17 cellular contexts compared by ENCODE assay signal in genomic region chr14:38718519-38718918, GRCh38.
A peak's percentile ranks its signal among the peaks of the same experiment; 100 is the strongest.
DNase-seq lines count a peak whose midpoint lies in the region; ATAC-seq, FAIRE-seq and TF ChIP-seq lines count a peak whose summit lies in the region.
"Had no signal": no experiment of that assay in that cellular context is flagged by ENCODE, and none has a peak within 500 bp of the region (broad histone marks: within the 10 kb centered on the region; RNA-seq: fewer than 3 reads in every experiment).

No MANE protein-coding gene starts in this region.

- H2AFZ ChIP-seq in HepG2 (ENCODE audit: low read length) (no peak overlapping the region), H1 (ENCODE audit: low read length) (0 out of 2 replicates have a peak overlapping the region, but pooled peaks have one; percentile 25)

- no peaks in the 10 kb centered on the region for H4K20me1 ChIP-seq in HepG2 (ENCODE audit: insufficient read depth, low read length)
- H4K20me1 ChIP-seq in H1 (replicated peaks in 1 of 2; ENCODE audit: control insufficient read depth in 1 of 2, insufficient read depth in 2 of 2, low read length in 2 of 2), result no peaks in the 10 kb centered on the region

- no peak for DNase-seq in HepG2 (ENCODE audit: low spot score)
- no peak for DNase-seq in right lobe of liver
- DNase-seq in H1 (ENCODE audit: low read depth in 1 of 2, low spot score in 2 of 2), result no peak
- DNase-seq in mucosa of descending colon, result no peak
- no peak for DNase-seq in putamen (ENCODE audit: low spot score)
- DNase-seq in dorsolateral prefrontal cortex, result no peak
- DNase-seq in activated T-cell treated with anti-CD3 and anti-CD28 coated beads for 4 hours, result no peak
- no peak for DNase-seq in activated CD4-positive, alpha-beta T cell treated with anti-CD3 and anti-CD28 coated beads, Interleukin-2, amount 50 U/mL, for 48 hours
- DNase-seq: H7, Kasumi-1, NCI-H1417 treated with DMSO at 0.1 percent for 48 hours, NCI-H187, NCI-H2107, NCI-H69 had no signal

- H3K36me3 ChIP-seq in HepG2 (replicated peaks in 1 of 2; ENCODE audit: control insufficient read depth in 1 of 2, insufficient read depth in 2 of 2, low read length in 2 of 2), result no peaks in the 10 kb centered on the region
- no peaks in the 10 kb centered on the region for H3K36me3 ChIP-seq in right lobe of liver
- no peaks in the 10 kb centered on the region for H3K36me3 ChIP-seq in H1 (ENCODE audit: control insufficient read depth in 2 of 4, insufficient read depth in 4 of 4, low read length in 3 of 4)
- no peaks in the 10 kb centered on the region for H3K36me3 ChIP-seq in mucosa of descending colon (ENCODE audit: low read depth)

- no TSS peak for BruUV-seq in HepG2 (replicated peaks; lab: Mats Ljungman, UMichigan)

- intact Hi-C loops in HepG2 (cut with micrococcal nuclease; ENCODE audit: unreplicated experiment) (no loop called here), right lobe of liver (cut with DNase I) (no loop called here), mucosa of descending colon (cut with DNase I, micrococcal nuclease) (no loop called here), dorsolateral prefrontal cortex (cut with DNase I) (no loop called here)

- no peak overlapping the region for H3K9ac ChIP-seq in HepG2 (ENCODE audit: insufficient read depth, low read depth, low read length)
- no peak overlapping the region for H3K9ac ChIP-seq in H1 (replicated peaks in 1 of 4; ENCODE audit: extremely low read depth in 1 of 4, low read depth in 3 of 4, low read length in 3 of 4)

- no peak overlapping the region for H3K56ac ChIP-seq in H1 (replicated peaks; ENCODE audit: insufficient read length, low read depth, low read length)

- H2BK15ac ChIP-seq in H1 (ENCODE audit: low read length), result no peak overlapping the region

- H2AK5ac ChIP-seq in H1 (ENCODE audit: low read depth, low read length), result no peak overlapping the region

- in situ Hi-C loops in HepG2 (cut with HindIII; ENCODE audit: extremely low pct_ligation_motif_present, low pct_unique_long_range_greater_than_20kb), result no loop called here

- no peak overlapping the region for H4K8ac ChIP-seq in H1 (ENCODE audit: extremely low read depth, insufficient read depth, low read length)

- no peak overlapping the region for H3K14ac ChIP-seq in H1 (ENCODE audit: insufficient read length)

- no peak overlapping the region for H3K4me3 ChIP-seq in HepG2 (replicated peaks in 1 of 3; ENCODE audit: insufficient read depth in 1 of 3, low read depth in 2 of 3, low read length in 3 of 3)
- H3K4me3 ChIP-seq in right lobe of liver, result no peak overlapping the region
- H3K4me3 ChIP-seq in H1 (ENCODE audit: extremely low read depth in 1 of 4, insufficient read depth in 2 of 4, low read depth in 3 of 4, low read length in 4 of 4), result no peak overlapping the region
- H3K4me3 ChIP-seq in mucosa of descending colon, result no peak overlapping the region
- no peak overlapping the region for H3K4me3 ChIP-seq in dorsolateral prefrontal cortex

- H3K4me2 ChIP-seq in HepG2 (ENCODE audit: low read depth, low read length) (no peak overlapping the region), H1 (ENCODE audit: insufficient read depth in 1 of 2, low read depth in 2 of 2, low read length in 2 of 2) (no peak overlapping the region)

- no peak overlapping the region for H3K18ac ChIP-seq in H1 (ENCODE audit: extremely low read depth, low read length)

- 33% methylated on average over 2 of the region's 2 CpGs for WGBS in HepG2 (ENCODE audit: low lambda C conversion rate)
- 78% methylated on average over 2 of the region's 2 CpGs for WGBS in right lobe of liver (ENCODE audit: insufficient coverage, low coverage, low lambda C conversion rate, missing lambda C conversion rate)
- whole genome bisulfite sequencing in H1 (ENCODE audit: extremely low coverage in 1 of 2, insufficient coverage in 1 of 2, insufficient read length in 1 of 2, insufficient replicate concordance in 2 of 2, low coverage in 1 of 2, low lambda C conversion rate in 2 of 2, missing lambda C conversion rate in 1 of 2), 2 experiments, result 93% methylated on average over 2 of the region's 2 CpGs; no CpG with 5 or more reads in 1 of the 2 experiments

- H4K5ac ChIP-seq in H1 (ENCODE audit: insufficient read length, low read depth, low read length), result no peak overlapping the region

- no peak overlapping the region for H3K23ac ChIP-seq in H1 (ENCODE audit: insufficient read length)

- H3K4me1 ChIP-seq in HepG2 (ENCODE audit: insufficient read depth, low read length) (no peaks in the 10 kb centered on the region), right lobe of liver (no peaks in the 10 kb centered on the region), H1 (replicated peaks in 1 of 4; ENCODE audit: control insufficient read depth in 3 of 4, insufficient read depth in 4 of 4, low read length in 3 of 4) (no peaks in the 10 kb centered on the region), mucosa of descending colon (ENCODE audit: low read depth) (no peaks in the 10 kb centered on the region)

- H3K79me2 ChIP-seq in HepG2 (ENCODE audit: insufficient read depth, low read length), result no peaks in the 10 kb centered on the region
- no peaks in the 10 kb centered on the region for H3K79me2 ChIP-seq in H1 (ENCODE audit: control insufficient read depth in 1 of 2, insufficient read depth in 2 of 2, low read length in 2 of 2)

- H3K27ac ChIP-seq in HepG2 (ENCODE audit: extremely low read length, insufficient read depth, low read length) (no peak overlapping the region), right lobe of liver (no peak overlapping the region), H1 (ENCODE audit: low read depth, low read length) (no peak overlapping the region), dorsolateral prefrontal cortex (peak overlapping the region in 4 of 59 donors; percentile 7 to 69 (median 33))
- H3K27ac ChIP-seq: C4-2B had no signal

- no peak overlapping the region for H2BK5ac ChIP-seq in H1 (ENCODE audit: low read depth, low read length)

- no peak overlapping the region for H4K91ac ChIP-seq in H1 (replicated peaks; ENCODE audit: insufficient read length, low read length)

- POLR2A ChIA-PET in HepG2 (lab: Yijun Ruan, JAX) (interaction anchor here (1.6 kb wide), 1 partner anchor 295 kb away, joined by 3 read pairs; no protein-coding TSS in a partner anchor), H1 (lab: Charles Lee; ENCODE audit: partially characterized antibody) (no interaction called here)

- H2BK12ac ChIP-seq in H1 (ENCODE audit: low read depth, low read length), result no peak overlapping the region

- TF ChIP-seq POLR2A in HepG2 (IDR thresholded peaks at IDR 0.05; ENCODE audit: insufficient read depth in 1 of 2, low read depth in 2 of 2, low read length in 2 of 2) (no peak), right lobe of liver (IDR thresholded peaks at IDR 0.05) (no peak), H1 (IDR thresholded peaks at IDR 0.05; ENCODE audit: control extremely low read depth in 1 of 2, low read depth in 2 of 2, low read length in 2 of 2) (no peak)

- ATAC-seq in HepG2, result no peak
- ATAC-seq in right lobe of liver, result no peak
- peak; percentile 11 for ATAC-seq in mucosa of descending colon

- H2BK120ac ChIP-seq in H1 (replicated peaks; ENCODE audit: low read depth, low read length), result no peak overlapping the region

- no peaks in the 10 kb centered on the region for H3K79me1 ChIP-seq in H1 (ENCODE audit: low read depth, low read length)

- H3K27me3 ChIP-seq in HepG2 (ENCODE audit: control insufficient read depth in 1 of 2, insufficient read depth in 2 of 2, low read length in 2 of 2) (no peaks in the 10 kb centered on the region), right lobe of liver (no peaks in the 10 kb centered on the region), H1 (replicated peaks in 1 of 4; ENCODE audit: control insufficient read depth in 3 of 4, extremely low read depth in 1 of 4, insufficient read depth in 3 of 4, low read length in 3 of 4) (no peaks in the 10 kb centered on the region), dorsolateral prefrontal cortex (no peaks in the 10 kb centered on the region)

- FAIRE-seq in HepG2 (lab: Jason Lieb, UNC), result no peak
- FAIRE-seq in H1 (lab: Jason Lieb, UNC), result no peak
- FAIRE-seq: A204.1, RCC 7860 had no signal

- no peak overlapping the region for H2BK20ac ChIP-seq in H1 (ENCODE audit: low read length)

- TF ChIP-seq RAD21 in HepG2 (CRISPR knock-in tag; IDR thresholded peaks at IDR 0.05), result no peak
- no peak for TF ChIP-seq RAD21 in H1 (IDR thresholded peaks at IDR 0.05 in 1 of 2, conservative IDR thresholded peaks at IDR 0.05 in 1 of 2; ENCODE audit: low read depth in 2 of 2, low read length in 2 of 2)

- CTCF ChIA-PET in HepG2 (lab: Yijun Ruan, JAX; ENCODE audit: low intra/inter-chr PET ratio, low total read pairs), result no interaction called here
- CTCF ChIA-PET in H1 (lab: Charles Lee; ENCODE audit: partially characterized antibody), result interaction anchor here (1.3 to 13.1 kb wide), 2 partner anchors 147 to 295 kb away, joined by 4 to 235 read pairs; no protein-coding TSS in a partner anchor

- H3K9me3 ChIP-seq in HepG2 (ENCODE audit: low read length), result no peaks in the 10 kb centered on the region
- no peaks in the 10 kb centered on the region for H3K9me3 ChIP-seq in right lobe of liver
- H3K9me3 ChIP-seq in H1 (ENCODE audit: insufficient read depth in 2 of 2, low read depth in 1 of 2, low read length in 1 of 2), result no peaks in the 10 kb centered on the region
- no peaks in the 10 kb centered on the region for H3K9me3 ChIP-seq in mucosa of descending colon

- TF ChIP-seq EP300 in HepG2 (IDR thresholded peaks at IDR 0.05; ENCODE audit: low read depth in 2 of 2, low read length in 2 of 2) (no peak), HepG2 (CRISPR knock-in tag; IDR thresholded peaks at IDR 0.05; ENCODE audit: borderline replicate concordance) (no peak), H1 (IDR thresholded peaks at IDR 0.05; ENCODE audit: borderline replicate concordance in 1 of 2, low read depth in 2 of 2, low read length in 2 of 2) (no peak)

- H3K4ac ChIP-seq in H1 (replicated peaks; ENCODE audit: insufficient read length, low read depth, low read length), result no peak overlapping the region

- no peak for TF ChIP-seq CTCF in HepG2 (CRISPR knock-in tag; IDR thresholded peaks at IDR 0.05)
- TF ChIP-seq CTCF in right lobe of liver (IDR thresholded peaks at IDR 0.05), result no peak
- no peak for TF ChIP-seq CTCF in H1 (IDR thresholded peaks at IDR 0.05; ENCODE audit: control extremely low read depth in 1 of 3, insufficient read depth in 1 of 3, low read depth in 1 of 3, low read length in 3 of 3)
- TF ChIP-seq CTCF in mucosa of descending colon (IDR thresholded peaks at IDR 0.05), result no peak
- no peak for TF ChIP-seq CTCF in dorsolateral prefrontal cortex (IDR thresholded peaks at IDR 0.05 in 54 of 56, conservative IDR thresholded peaks at IDR 0.05 in 2 of 56; ENCODE audit: low read depth in 1 of 56, partially characterized antibody in 56 of 56)

- H3K23me2 ChIP-seq in H1 (ENCODE audit: low read depth, low read length), result no peaks in the 10 kb centered on the region

TF ChIP-seq in H1, 55 proteins besides CTCF, POLR2A, EP300 and RAD21 (continues in another document):
- TF ChIP-seq ATF3 (IDR thresholded peaks at IDR 0.05; ENCODE audit: insufficient read depth, low read depth, low read length), result no peak
- TF ChIP-seq KDM4A (IDR thresholded peaks at IDR 0.05; ENCODE audit: low read depth, low read length, severe bottlenecking), result no peak
- TF ChIP-seq RXRA (IDR thresholded peaks at IDR 0.05; ENCODE audit: insufficient read depth, low read depth, low read length), result no peak
